Comparison of ENCODE assay signal across 9 cellular contexts in the genomic region with DNA sequence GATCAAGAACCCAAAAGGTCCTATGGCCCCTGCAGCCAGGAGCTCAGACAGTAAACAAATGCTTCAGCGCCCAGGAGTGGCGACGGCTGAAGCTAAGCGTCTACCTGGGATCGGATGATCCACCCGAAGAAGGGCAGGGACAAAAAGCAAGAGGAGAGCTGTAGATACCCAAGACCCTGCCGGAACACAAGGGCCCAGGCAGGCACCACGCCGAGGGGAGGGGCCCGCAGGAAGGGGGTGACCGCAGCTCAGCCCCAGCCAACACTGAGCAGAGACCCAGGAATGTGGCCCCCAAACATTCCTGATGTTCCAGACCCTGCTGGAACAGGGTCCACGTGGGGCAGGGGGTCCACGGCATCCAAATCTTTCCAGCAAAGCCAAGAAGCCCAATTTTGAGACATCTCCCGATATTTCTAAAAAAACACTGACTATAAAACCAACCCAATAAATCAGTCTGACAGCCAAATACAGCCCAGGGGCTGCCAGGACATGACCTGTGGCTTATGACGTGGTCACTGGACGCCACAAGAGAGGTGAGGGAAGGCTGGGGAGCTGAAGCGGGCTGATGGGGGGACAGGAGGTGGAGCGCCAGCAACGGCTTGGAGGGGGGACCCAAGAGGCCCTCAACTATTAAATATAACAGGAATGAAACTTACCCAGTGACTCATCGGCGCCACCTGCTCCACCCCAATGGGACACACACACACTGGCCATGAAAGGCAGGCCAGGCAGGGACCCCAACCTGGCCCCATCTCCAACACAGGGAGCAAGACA. TPM values are rescaled to one million over a fixed set of nuclear protein-coding genes. Genes with fewer than 3 reads are reported as not detected.
DNase-seq lines count a peak whose midpoint lies in the region; ATAC-seq and TF ChIP-seq lines count a peak whose summit lies in the region.
"Had no signal": no experiment of that assay in that cellular context is flagged by ENCODE, and none has a peak within 500 bp of the region (broad histone marks: within the 10 kb centered on the region; RNA-seq: fewer than 3 reads in every experiment).

No MANE protein-coding gene starts in this region.

- peaks cover 0 to 7% (median 0%) of the 10 kb centered on the region in 9 donors for H3K36me3 ChIP-seq in heart left ventricle
- no peaks in the 10 kb centered on the region for H3K36me3 ChIP-seq in ascending aorta
- H3K36me3 ChIP-seq in mesenchymal stem cell (ENCODE audit: control insufficient read depth in 1 of 2, insufficient read depth in 2 of 2, low read depth in 1 of 2, low read length in 2 of 2) = peaks cover 0 to 42% of the 10 kb centered on the region in 2 experiments
- peaks cover 0 to 8% (median 0%) of the 10 kb centered on the region in 3 experiments for H3K36me3 ChIP-seq in naive thymus-derived CD4-positive, alpha-beta T cell (ENCODE audit: control insufficient read depth in 2 of 3, insufficient read depth in 3 of 3, low read length in 3 of 3)

- peak overlapping the region in 1 of 12 donors; percentile 20 for H3K4me3 ChIP-seq in heart left ventricle
- no peak overlapping the region for H3K4me3 ChIP-seq in ascending aorta
- H3K4me3 ChIP-seq in mesenchymal stem cell (ENCODE audit: insufficient read depth in 1 of 2, low read depth in 1 of 2, low read length in 2 of 2) = no peak overlapping the region
- no peak overlapping the region for H3K4me3 ChIP-seq in naive thymus-derived CD4-positive, alpha-beta T cell (ENCODE audit: low read length)

- H3K9ac ChIP-seq in mesenchymal stem cell (ENCODE audit: low read length) = peak overlapping the region; percentile 38

- H2BK120ac ChIP-seq in mesenchymal stem cell (ENCODE audit: low read depth, low read length) = peak overlapping the region; percentile 64

- H3K27ac ChIP-seq in heart left ventricle (peak overlapping the region; percentile 71 to 92 (median 80)), ascending aorta (peak overlapping the region; percentile 14 to 37), mesenchymal stem cell (ENCODE audit: low read length, poor library complexity, severe bottlenecking) (peak overlapping the region; percentile 92)
- H3K27ac ChIP-seq in naive thymus-derived CD4-positive, alpha-beta T cell (ENCODE audit: low read depth, low read length) = no peak overlapping the region

- H2AFZ ChIP-seq in mesenchymal stem cell (ENCODE audit: low read depth, low read length) = no peak overlapping the region

- peaks cover 14 to 96% (median 80%) of the 10 kb centered on the region in 12 donors for H3K4me1 ChIP-seq in heart left ventricle
- peaks cover 7 to 52% of the 10 kb centered on the region in 2 donors for H3K4me1 ChIP-seq in ascending aorta
- peaks cover 88% of the 10 kb centered on the region for H3K4me1 ChIP-seq in mesenchymal stem cell (ENCODE audit: control insufficient read depth, insufficient read depth, low read depth, low read length)
- H3K4me1 ChIP-seq in naive thymus-derived CD4-positive, alpha-beta T cell (ENCODE audit: control insufficient read depth in 2 of 2, insufficient read depth in 2 of 2, low read length in 2 of 2) = peaks cover 0 to 5% of the 10 kb centered on the region in 2 donors

- no peak overlapping the region for H3K4me2 ChIP-seq in mesenchymal stem cell (ENCODE audit: low read length, poor library complexity, severe bottlenecking)

- no peaks in the 10 kb centered on the region for H3K9me3 Mint-ChIP-seq in naive thymus-derived CD4-positive, alpha-beta T cell
- H3K9me3 Mint-ChIP-seq: CD8-positive, alpha-beta memory T cell had no signal

- POLR2A ChIA-PET in naive thymus-derived CD4-positive, alpha-beta T cell (lab: Charles Lee) = no interaction called here

- H3K27me3 ChIP-seq in heart left ventricle (no peaks in the 10 kb centered on the region), ascending aorta (no peaks in the 10 kb centered on the region), mesenchymal stem cell (ENCODE audit: control insufficient read depth in 1 of 2, insufficient read depth in 1 of 2, low read length in 2 of 2) (no peaks in the 10 kb centered on the region)
- H3K27me3 ChIP-seq in naive thymus-derived CD4-positive, alpha-beta T cell (ENCODE audit: control insufficient read depth in 2 of 2, insufficient read depth in 2 of 2, low read length in 2 of 2) = no peaks in the 10 kb centered on the region

- H3K23ac ChIP-seq in mesenchymal stem cell (ENCODE audit: low read length in 2 of 2) = peak overlapping the region in 1 of 2 experiments; percentile 34

- H3K9me3 ChIP-seq in heart left ventricle = peaks cover 0 to 3% (median 0%) of the 10 kb centered on the region in 12 donors
- no peaks in the 10 kb centered on the region for H3K9me3 ChIP-seq in ascending aorta
- H3K9me3 ChIP-seq in mesenchymal stem cell (ENCODE audit: control insufficient read depth, low read length) = no peaks in the 10 kb centered on the region
- no peaks in the 10 kb centered on the region for H3K9me3 ChIP-seq in naive thymus-derived CD4-positive, alpha-beta T cell (ENCODE audit: control insufficient read depth in 2 of 3, low read length in 3 of 3)

- DNase-seq in heart left ventricle (peak in 2 of 5 donors; percentile 41 to 63), cardiac septum (ENCODE audit: low spot score) (no peak), ascending aorta (ENCODE audit: low spot score in 2 of 2) (no peak), mesenchymal stem cell (peak; percentile 56), DMS153 treated with DMSO at 0.1 percent for 48 hours (lab: John Stamatoyannopoulos, UW; ENCODE audit: unreplicated experiment) (no peak)
- no peak for DNase-seq in stimulated activated naive CD4-positive, alpha-beta T cell (lab: John Stamatoyannopoulos, UW)
- no peak for DNase-seq in naive thymus-derived CD4-positive, alpha-beta T cell
- DNase-seq: CD8-positive, alpha-beta memory T cell had no signal

- no peaks in the 10 kb centered on the region for H3K79me1 ChIP-seq in mesenchymal stem cell (replicated peaks; ENCODE audit: low read length, poor library complexity, severe bottlenecking)

- H3K27ac Mint-ChIP-seq in naive thymus-derived CD4-positive, alpha-beta T cell = peak overlapping the region in 2 of 9 donors; percentile 20 to 63

- CTCF ChIA-PET in naive thymus-derived CD4-positive, alpha-beta T cell (lab: Charles Lee) = no interaction called here

- peak overlapping the region; percentile 82 to 90 for H3K18ac ChIP-seq in mesenchymal stem cell (ENCODE audit: low read depth in 1 of 2, low read length in 2 of 2)

- peaks cover 6 to 71% (median 48%) of the 10 kb centered on the region in 7 donors for H3K4me1 Mint-ChIP-seq in naive thymus-derived CD4-positive, alpha-beta T cell

- H2BK15ac ChIP-seq in mesenchymal stem cell (ENCODE audit: low read depth, poor library complexity, severe bottlenecking) = peak overlapping the region; percentile 62

- peak overlapping the region in 1 of 2 experiments; percentile 44 for H3K14ac ChIP-seq in mesenchymal stem cell (ENCODE audit: low read length in 2 of 2)

- TF ChIP-seq CTCF in heart left ventricle (IDR thresholded peaks at IDR 0.05) (peak in 1 of 12 donors; percentile 10), ascending aorta (IDR thresholded peaks at IDR 0.05) (no peak)

- no peak overlapping the region for H4K8ac ChIP-seq in mesenchymal stem cell (ENCODE audit: low read length)

- H3K4ac ChIP-seq in mesenchymal stem cell (ENCODE audit: low read depth in 1 of 2, low read length in 2 of 2) = peak overlapping the region in 1 of 2 experiments; percentile 83

- H2BK5ac ChIP-seq in mesenchymal stem cell (ENCODE audit: low read depth, low read length, poor library complexity, severe bottlenecking) = peak overlapping the region; percentile 34

- 51 to 62% (median 59%) methylated on average over 21 of the region's 21 CpGs for WGBS in heart left ventricle, 4 donors
- WGBS in mesenchymal stem cell = 54% methylated on average over 19 of the region's 21 CpGs

- peak overlapping the region; percentile 12 for H4K91ac ChIP-seq in mesenchymal stem cell (ENCODE audit: low read length)

- no peak for TF ChIP-seq POLR2A in heart left ventricle (IDR thresholded peaks at IDR 0.05)

- H3K27me3 Mint-ChIP-seq in naive thymus-derived CD4-positive, alpha-beta T cell = no peaks in the 10 kb centered on the region
- H3K27me3 Mint-ChIP-seq: CD8-positive, alpha-beta memory T cell had no signal

- peak overlapping the region; percentile 29 to 93 for H2BK12ac ChIP-seq in mesenchymal stem cell (ENCODE audit: low read length in 2 of 2)

- intact Hi-C loops in heart left ventricle (cut with DNase I) (loop anchor here in 2 of 10 donors (5.0 kb wide), 2 partner anchors 51 to 86 kb away; no protein-coding TSS in a partner anchor), cardiac septum (cut with DNase I) (no loop called here), ascending aorta (cut with DNase I) (no loop called here)
- intact Hi-C loops in naive thymus-derived CD4-positive, alpha-beta T cell (cut with micrococcal nuclease) = no loop called here

- H3K36me3 Mint-ChIP-seq in naive thymus-derived CD4-positive, alpha-beta T cell = peaks cover 0 to 5% (median 1%) of the 10 kb centered on the region in 5 donors

- H3K4me3 Mint-ChIP-seq in naive thymus-derived CD4-positive, alpha-beta T cell = no peak overlapping the region
- H3K4me3 Mint-ChIP-seq: CD8-positive, alpha-beta memory T cell had no signal

- peak overlapping the region; percentile 77 for H2AK5ac ChIP-seq in mesenchymal stem cell (ENCODE audit: low read length, severe bottlenecking)

- ATAC-seq in heart left ventricle (peak in 2 of 4 donors; percentile 1 to 6), HG02870 (IDR thresholded peaks at IDR 0.05; ENCODE audit: unreplicated experiment) (no peak)
- no peak for ATAC-seq in naive thymus-derived CD4-positive, alpha-beta T cell

RNA-seq across cellular contexts. Expression of a gene that starts 58.9 kb away (rescaled TPM):
- total RNA-seq in heart left ventricle (100 to 1,000 TPM in 8 of 9 donors, 10 to 100 TPM in 1; 66.9 to 184 (median 132) TPM), cardiac septum (159 TPM), ascending aorta (134 TPM)
- polyA plus RNA-seq in heart left ventricle = 10 to 100 TPM; 62.1 to 67.0 TPM
- 120 TPM for polyA plus RNA-seq in mesenchymal stem cell (2013, experiment 1 of 2)
- polyA plus RNA-seq in mesenchymal stem cell (2013, experiment 2 of 2) = 113 TPM
- total RNA-seq in naive thymus-derived CD4-positive, alpha-beta T cell = 100 to 1,000 TPM; 101 to 194 (median 112) TPM
- 10 to 100 TPM in 1 of 2 donors, 1 to 10 TPM in 1; 5.3 to 17.3 TPM for polyA plus RNA-seq in naive thymus-derived CD4-positive, alpha-beta T cell
